Comparison of ENCODE assay signal across 16 cellular contexts in the genomic region with DNA sequence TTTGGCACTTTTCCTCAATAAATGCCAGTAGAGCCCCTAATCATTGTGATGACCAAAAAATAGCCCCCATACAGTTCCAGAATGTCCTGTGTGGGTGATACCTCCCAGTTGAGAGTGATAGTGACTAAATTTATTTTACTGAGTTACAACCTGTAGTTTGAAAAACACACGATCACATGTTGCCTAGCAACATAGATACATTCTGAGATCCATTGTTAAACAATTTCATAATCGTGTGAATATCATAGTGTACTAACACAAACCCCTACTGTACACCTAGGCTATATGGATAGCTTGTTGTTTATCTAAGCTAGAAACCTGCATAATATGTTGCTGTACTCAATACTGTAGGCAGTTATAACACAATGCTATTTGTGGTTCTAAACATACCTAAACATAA. TPM values are rescaled to one million over a fixed set of nuclear protein-coding genes. Genes with fewer than 3 reads are reported as not detected.
DNase-seq lines count a peak whose midpoint lies in the region; ATAC-seq, FAIRE-seq and TF ChIP-seq lines count a peak whose summit lies in the region.
"Had no signal": no experiment of that assay in that cellular context is flagged by ENCODE, and none has a peak within 500 bp of the region (broad histone marks: within the 10 kb centered on the region; RNA-seq: fewer than 3 reads in every experiment).

No MANE protein-coding gene starts in this region.

- peaks cover 42% of the 10 kb centered on the region for H3K36me3 Mint-ChIP-seq in activated CD4-positive, alpha-beta T cell treated with anti-CD3 and anti-CD28 coated beads for 36 hours (ENCODE audit: low read depth)
- H3K36me3 Mint-ChIP-seq in T-helper 17 cell (ENCODE audit: low read depth): no peaks in the 10 kb centered on the region
- H3K36me3 Mint-ChIP-seq in effector memory CD8-positive, alpha-beta T cell (ENCODE audit: insufficient read depth): peaks cover 14% of the 10 kb centered on the region

- H3K27ac ChIP-seq in A549 (no peak overlapping the region), esophagus muscularis mucosa (replicated peaks in 1 of 4) (no peak overlapping the region)
- H3K27ac ChIP-seq: adrenal gland, KMS-11, right atrium auricular region had no signal

- H3K36me3 ChIP-seq in esophagus muscularis mucosa: no peaks in the 10 kb centered on the region
- H3K36me3 ChIP-seq: adrenal gland, right atrium auricular region had no signal

- no peak overlapping the region for H3K4me3 Mint-ChIP-seq in activated CD4-positive, alpha-beta T cell treated with anti-CD3 and anti-CD28 coated beads for 36 hours
- H3K4me3 Mint-ChIP-seq in T-helper 17 cell: peak overlapping the region; percentile 36
- peak overlapping the region in 1 of 2 donors; percentile 27 for H3K4me3 Mint-ChIP-seq in effector memory CD8-positive, alpha-beta T cell

- CTCF ChIA-PET in activated CD4-positive, alpha-beta T cell treated with anti-CD3 and anti-CD28 coated beads for 36 hours (lab: Charles Lee): interaction anchor here (0.9 to 3.5 kb wide), 6 partner anchors 9 to 76 kb away, joined by 3 to 20 read pairs (median 4); no protein-coding TSS in a partner anchor
- CTCF ChIA-PET in A549 (lab: Yijun Ruan, JAX): interaction anchor here (0.6 to 5.2 kb wide), 5 partner anchors 9 to 884 kb away, joined by 3 to 39 read pairs (median 7); no protein-coding TSS in a partner anchor

- WGBS in A549 (ENCODE audit: missing lambda C conversion rate): 51% methylated on average over 2 of the region's 2 CpGs
- WGBS in esophagus muscularis mucosa: 27% methylated on average over 2 of the region's 2 CpGs

- DNase-seq in activated CD4-positive, alpha-beta T cell treated with anti-CD3 and anti-CD28 coated beads for 36 hours: no peak
- DNase-seq in activated CD4-positive, alpha-beta T cell treated with anti-CD3 and anti-CD28 coated beads for 1 hour: no peak
- DNase-seq in A549 (ENCODE audit: low read depth in 1 of 2, low spot score in 1 of 2): no peak
- DNase-seq in T-helper 17 cell: no peak
- no peak for DNase-seq in effector memory CD8-positive, alpha-beta T cell
- no peak for DNase-seq in stimulated activated CD4-positive, alpha-beta T cell treated with anti-CD3 and anti-CD28 coated beads, Interleukin-1b, Interleukin-23, amount 100 ng/mL, for 48 hours
- no peak for DNase-seq in OCI-M2 (lab: John Stamatoyannopoulos, UW; ENCODE audit: unreplicated experiment)
- DNase-seq in esophagus muscularis mucosa (ENCODE audit: extremely low spot score): no peak
- DNase-seq: adrenal gland, hippocampal formation, midbrain, NCI-H1092 treated with DMSO at 0.1 percent for 48 hours had no signal

- no peaks in the 10 kb centered on the region for H3K27me3 ChIP-seq in esophagus muscularis mucosa
- H3K27me3 ChIP-seq: adrenal gland, right atrium auricular region had no signal

- peaks cover 51% of the 10 kb centered on the region for H3K4me1 ChIP-seq in A549
- H3K4me1 ChIP-seq in esophagus muscularis mucosa: peaks cover 43 to 62% (median 51%) of the 10 kb centered on the region in 4 donors

- TF ChIP-seq RAD21 in A549 (conservative IDR thresholded peaks at IDR 0.05 in 1 of 2, IDR thresholded peaks at IDR 0.05 in 1 of 2): no peak

- no peak overlapping the region for H3K4me2 ChIP-seq in A549
- H3K4me2 ChIP-seq: KMS-11 had no signal

- H3K27ac Mint-ChIP-seq in activated CD4-positive, alpha-beta T cell treated with anti-CD3 and anti-CD28 coated beads for 36 hours: peak overlapping the region; percentile 76
- peak overlapping the region; percentile 86 for H3K27ac Mint-ChIP-seq in T-helper 17 cell
- peak overlapping the region; percentile 80 to 87 for H3K27ac Mint-ChIP-seq in effector memory CD8-positive, alpha-beta T cell

- TF ChIP-seq CTCF in A549 (IDR thresholded peaks at IDR 0.05) (no peak), esophagus muscularis mucosa (IDR thresholded peaks at IDR 0.05) (no peak)

- FAIRE-seq in A549 (lab: Jason Lieb, UNC): peak; percentile 70
- FAIRE-seq: H1, keratinocyte had no signal

- H3K4me3 ChIP-seq in A549 (no peak overlapping the region), esophagus muscularis mucosa (no peak overlapping the region)
- H3K4me3 ChIP-seq: adrenal gland, right atrium auricular region had no signal

- POLR2A ChIA-PET in activated CD4-positive, alpha-beta T cell treated with anti-CD3 and anti-CD28 coated beads for 36 hours (lab: Charles Lee): interaction anchor here (0.7 to 1.4 kb wide), 2 partner anchors 31 to 62 kb away, joined by 3 to 5 read pairs; no protein-coding TSS in a partner anchor
- POLR2A ChIA-PET in A549 (lab: Yijun Ruan, JAX): interaction anchor here (1.1 kb wide), 1 partner anchor 31 kb away, joined by 4 read pairs; a partner anchor contains a TSS

- peaks cover 68% of the 10 kb centered on the region for H3K4me1 Mint-ChIP-seq in activated CD4-positive, alpha-beta T cell treated with anti-CD3 and anti-CD28 coated beads for 36 hours
- peaks cover 35% of the 10 kb centered on the region for H3K4me1 Mint-ChIP-seq in T-helper 17 cell
- peaks cover 34 to 62% of the 10 kb centered on the region in 2 donors for H3K4me1 Mint-ChIP-seq in effector memory CD8-positive, alpha-beta T cell (ENCODE audit: low read depth in 2 of 2)

- intact Hi-C loops in activated CD4-positive, alpha-beta T cell treated with anti-CD3 and anti-CD28 coated beads for 36 hours (cut with DNase I, micrococcal nuclease): loop anchor here in 1 of 2 experiments (2.0 kb wide), 1 partner anchor 63 kb away; no protein-coding TSS in a partner anchor
- intact Hi-C loops in esophagus muscularis mucosa (cut with DNase I): no loop called here

- no peak for ATAC-seq in activated CD4-positive, alpha-beta T cell treated with anti-CD3 and anti-CD28 coated beads for 36 hours
- ATAC-seq in A549 (peak; percentile 36 to 39; a peak in 4 of 6 replicates), T-helper 17 cell (peak; percentile 67)
- ATAC-seq in effector memory CD8-positive, alpha-beta T cell (replicated peaks): peak; percentile 71

- H3K9me3 Mint-ChIP-seq in activated CD4-positive, alpha-beta T cell treated with anti-CD3 and anti-CD28 coated beads for 36 hours (ENCODE audit: low read depth): peaks cover 2% of the 10 kb centered on the region
- no peaks in the 10 kb centered on the region for H3K9me3 Mint-ChIP-seq in effector memory CD8-positive, alpha-beta T cell

- TF ChIP-seq EP300 in A549 (IDR thresholded peaks at IDR 0.05) (no peak), esophagus muscularis mucosa (IDR thresholded peaks at IDR 0.05) (no peak)

- H3K27me3 Mint-ChIP-seq in activated CD4-positive, alpha-beta T cell treated with anti-CD3 and anti-CD28 coated beads for 36 hours: no peaks in the 10 kb centered on the region
- H3K27me3 Mint-ChIP-seq in T-helper 17 cell: no peaks in the 10 kb centered on the region
- no peaks in the 10 kb centered on the region for H3K27me3 Mint-ChIP-seq in effector memory CD8-positive, alpha-beta T cell

- H3K9me3 ChIP-seq in A549 (no peaks in the 10 kb centered on the region), T-helper 17 cell (ENCODE audit: control insufficient read depth, low read length, poor library complexity, severe bottlenecking) (no peaks in the 10 kb centered on the region), esophagus muscularis mucosa (no peaks in the 10 kb centered on the region)
- H3K9me3 ChIP-seq: adrenal gland, right atrium auricular region had no signal

- no peak for TF ChIP-seq POLR2A in A549 (IDR thresholded peaks at IDR 0.05; ENCODE audit: low read length)
- TF ChIP-seq POLR2A in esophagus muscularis mucosa (IDR thresholded peaks at IDR 0.05; ENCODE audit: low read depth): no peak

TF ChIP-seq in A549, 52 proteins besides CTCF, POLR2A, EP300 and RAD21:
- TF ChIP-seq RCOR1 (IDR thresholded peaks at IDR 0.05; ENCODE audit: low read depth, low read length) (no peak), ZFP36 (IDR thresholded peaks at IDR 0.05; ENCODE audit: borderline replicate concordance, partially characterized antibody) (no peak)
- TF ChIP-seq, protein P1, sequence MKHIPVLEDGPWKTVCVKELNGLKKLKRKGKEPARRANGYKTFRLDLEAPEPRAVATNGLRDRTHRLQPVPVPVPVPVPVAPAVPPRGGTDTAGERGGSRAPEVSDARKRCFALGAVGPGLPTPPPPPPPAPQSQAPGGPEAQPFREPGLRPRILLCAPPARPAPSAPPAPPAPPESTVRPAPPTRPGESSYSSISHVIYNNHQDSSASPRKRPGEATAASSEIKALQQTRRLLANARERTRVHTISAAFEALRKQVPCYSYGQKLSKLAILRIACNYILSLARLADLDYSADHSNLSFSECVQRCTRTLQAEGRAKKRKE (CRISPR knock-in tag; IDR thresholded peaks at IDR 0.05; ENCODE audit: low read depth): no peak

RNA-seq across cellular contexts. Expression of a gene that starts 30.6 kb away (rescaled TPM):
- total RNA-seq in activated CD4-positive, alpha-beta T cell treated with anti-CD3 and anti-CD28 coated beads for 36 hours: 10 to 100 TPM; 78.1 to 98.5 TPM
- polyA plus RNA-seq in A549 (2011; rRNA removed) (194 and 221 TPM in 2 replicates), A549 (2017; fragmentation: RNase III; extraction: RNeasy Plus Mini Kit Qiagen cat#74134 plus additional on column Dnase treatment) (76.5 to 83.9 TPM (median 77.8 TPM) in 3 replicates)
- 52.1 and 59.5 TPM in 2 replicates for polyA plus RNA-seq in A549 (2012; cell fraction: cytosol; rRNA removed)
- 15.5 and 20.4 TPM in 2 replicates for polyA plus RNA-seq in A549 (2012; cell fraction: nucleus; rRNA removed)
- polyA minus RNA-seq in A549 (2011; rRNA and poly(A)+ RNA removed): 103 and 125 TPM in 2 replicates
- total RNA-seq in T-helper 17 cell (10 to 100 TPM; 63.6 to 80.6 TPM), esophagus muscularis mucosa (10 to 100 TPM; 48.0 to 73.1 (median 65.4) TPM)
